8 cellular contexts compared by ENCODE assay signal in genomic region chr1:98991127-98992003, GRCh38. TPM values are rescaled to one million over a fixed set of nuclear protein-coding genes. Genes with fewer than 3 reads are reported as not detected.
DNase-seq lines count a peak whose midpoint lies in the region; ATAC-seq and TF ChIP-seq lines count a peak whose summit lies in the region.

No MANE protein-coding gene starts in this region.

- ATAC-seq in HG02642 (IDR thresholded peaks at IDR 0.05; ENCODE audit: poor library complexity, unreplicated experiment) (peak; percentile 53), RWPE2 (ENCODE audit: low read depth) (peak; percentile 99), HG03108 (IDR thresholded peaks at IDR 0.05; ENCODE audit: unreplicated experiment) (no peak), HG03135 (IDR thresholded peaks at IDR 0.05; ENCODE audit: unreplicated experiment) (no peak)

- in situ Hi-C loops in G401 (cut with HindIII; ENCODE audit: low sequenced_read_pairs) = no loop called here

- H3K27me3 ChIP-seq in RWPE2 (ENCODE audit: insufficient read depth, poor library complexity, severe bottlenecking) = no peaks in the 10 kb centered on the region

- DNase-seq in SHP77 (lab: John Stamatoyannopoulos, UW) = peak; percentile 1 to 2
- DNase-seq in SHP77 treated with DMSO at 0.1 percent for 48 hours (lab: John Stamatoyannopoulos, UW) = no peak
- no peak for DNase-seq in RWPE2 (ENCODE audit: low spot score)
- peak; percentile 13 for DNase-seq in foreskin melanocyte
- no peak for DNase-seq in G401 (ENCODE audit: low spot score)

- no peaks in the 10 kb centered on the region for H3K9me3 ChIP-seq in RWPE2 (ENCODE audit: severe bottlenecking)

- H3K27ac ChIP-seq in RWPE2 (ENCODE audit: poor library complexity, severe bottlenecking) = peak overlapping the region; percentile 63

- H3K4me3 ChIP-seq in RWPE2 (ENCODE audit: severe bottlenecking) = no peak overlapping the region

- TF ChIP-seq CTCF in RWPE2 (IDR thresholded peaks at IDR 0.05; ENCODE audit: poor library complexity, severe bottlenecking) = peak; percentile 45

- H3K4me1 ChIP-seq in RWPE2 (ENCODE audit: insufficient read depth, poor library complexity, severe bottlenecking) = peaks cover 8% of the 10 kb centered on the region

- H3K36me3 ChIP-seq in RWPE2 (ENCODE audit: low read depth) = no peaks in the 10 kb centered on the region

RNA-seq across cellular contexts. Expression of gene PLPPR5, which starts 13.3 kb away (rescaled TPM):
- total RNA-seq in G401 (2014; rRNA removed; shearing (Covaris generic)) = 7.1 and 13.6 TPM in 2 replicates

Comparison
In these comparisons a context has a peak if more than half of its experiments do, and no peak if none do; other contexts are left out.
1. DNase-seq: peak in SHP77 (2 of 2) and foreskin melanocyte (single experiment); none in SHP77 treated with DMSO at 0.1 percent for 48 hours (single experiment), RWPE2 (single experiment) and G401 (single experiment).
2. ATAC-seq: peak in HG02642 (single experiment) and RWPE2 (single experiment); none in HG03108 (single experiment) and HG03135 (single experiment).